ENCODE assay signal across 15 cellular contexts in genomic region chr1:214219916-214220315, GRCh38.
DNase-seq lines count a peak whose midpoint lies in the region; TF ChIP-seq lines count a peak whose summit lies in the region.
"Had no signal": no experiment of that assay in that cellular context is flagged by ENCODE, and none has a peak within 500 bp of the region (broad histone marks: within the 10 kb centered on the region; RNA-seq: fewer than 3 reads in every experiment).

No MANE protein-coding gene starts in this region.

- no peak overlapping the region for H3K27ac ChIP-seq in hepatocyte
- H3K27ac ChIP-seq: 22Rv1 had no signal

- H3K27me3 ChIP-seq in hepatocyte, result peaks cover 8% of the 10 kb centered on the region

- WGBS in hepatocyte (ENCODE audit: low lambda C conversion rate, missing lambda C conversion rate), result 62% methylated on average over 4 of the region's 4 CpGs

- no peak overlapping the region for H3K4me3 ChIP-seq in hepatocyte

- H2AFZ ChIP-seq in hepatocyte, result no peak overlapping the region

- H3K4me2 ChIP-seq in hepatocyte, result no peak overlapping the region

- DNase-seq in NCI-H748 (lab: John Stamatoyannopoulos, UW; ENCODE audit: unreplicated experiment) (peak; percentile 39), NCI-H748 treated with DMSO at 0.1 percent for 48 hours (lab: John Stamatoyannopoulos, UW) (no peak), NCI-H526 treated with DMSO at 0.1 percent for 48 hours (lab: John Stamatoyannopoulos, UW) (peak; percentile 45), kidney glomerular epithelial cell (lab: John Stamatoyannopoulos, UW) (peak; percentile 73), renal cortical epithelial cell (ENCODE audit: low read depth) (peak; percentile 85), hepatocyte (ENCODE audit: low spot score) (no peak), NCI-H1436 (lab: John Stamatoyannopoulos, UW) (no peak)
- no peak for DNase-seq in stimulated activated CD4-positive, alpha-beta T cell treated with anti-CD3 and anti-CD28 coated beads, Interleukin-2, amount 100 ng/mL, for 48 hours
- DNase-seq: DMS 273 treated with DMSO at 0.1 percent for 48 hours, GDM1, H9, KBM-7, NCI-H2029, NCI-H774 had no signal

- no peaks in the 10 kb centered on the region for H3K36me3 ChIP-seq in hepatocyte (replicated peaks; ENCODE audit: insufficient read depth, low read depth)

- no peaks in the 10 kb centered on the region for H4K20me1 ChIP-seq in hepatocyte (ENCODE audit: insufficient read depth, poor library complexity, severe bottlenecking)

- peaks cover 11% of the 10 kb centered on the region for H3K4me1 ChIP-seq in hepatocyte (ENCODE audit: insufficient read depth)

- H3K9me3 ChIP-seq in hepatocyte (ENCODE audit: low read depth), result no peaks in the 10 kb centered on the region

- no peaks in the 10 kb centered on the region for H3K9me2 ChIP-seq in hepatocyte (replicated peaks; ENCODE audit: insufficient read depth)

- no peaks in the 10 kb centered on the region for H3K79me2 ChIP-seq in hepatocyte

- TF ChIP-seq CTCF in hepatocyte (IDR thresholded peaks at IDR 0.05; ENCODE audit: poor library complexity), result no peak

Comparison
In these comparisons a context has a peak if more than half of its experiments do, and no peak if none do; other contexts are left out.
1. DNase-seq: peak in NCI-H748 (single experiment), NCI-H526 treated with DMSO at 0.1 percent for 48 hours (single experiment), kidney glomerular epithelial cell (single experiment) and renal cortical epithelial cell (single experiment); none in NCI-H748 treated with DMSO at 0.1 percent for 48 hours (single experiment), hepatocyte (single experiment), stimulated activated CD4-positive, alpha-beta T cell treated with anti-CD3 and anti-CD28 coated beads, Interleukin-2, amount 100 ng/mL, for 48 hours (0 of 2) and NCI-H1436 (single experiment).